Comparison of ENCODE assay signal across 28 cellular contexts in the genomic region with DNA sequence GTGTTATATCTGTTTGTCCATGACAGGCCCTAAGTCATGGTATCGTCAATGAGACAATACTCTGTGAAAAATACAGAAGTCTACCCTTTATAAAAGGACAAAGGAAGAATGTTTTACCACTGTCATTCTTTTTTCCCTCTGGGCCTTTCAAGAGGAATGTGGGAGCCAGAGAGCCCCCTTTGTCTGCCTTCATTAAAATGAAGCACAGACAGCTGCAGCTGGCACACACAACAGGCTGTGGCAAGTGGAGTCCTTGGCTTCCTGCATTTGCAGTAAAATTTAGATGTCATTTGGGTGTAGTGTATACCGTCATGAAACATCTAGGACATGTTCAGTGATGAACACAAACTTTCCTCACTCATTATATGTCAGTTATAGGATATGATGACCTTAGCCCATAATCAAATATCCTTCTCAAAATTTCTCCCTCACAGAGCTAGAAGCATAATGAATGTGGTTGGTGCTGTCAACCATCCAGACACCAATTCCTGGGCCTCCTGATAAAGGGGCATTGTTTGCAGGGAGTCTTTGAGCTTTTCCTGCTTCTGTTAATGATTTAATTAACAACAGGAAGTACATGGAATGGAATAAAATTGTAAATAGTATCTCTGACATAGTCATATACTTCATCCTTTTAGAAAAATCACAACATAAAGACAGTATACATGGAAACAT.
DNase-seq lines count a peak whose midpoint lies in the region; ATAC-seq, FAIRE-seq and TF ChIP-seq lines count a peak whose summit lies in the region.
"Had no signal": no experiment of that assay in that cellular context is flagged by ENCODE, and none has a peak within 500 bp of the region (broad histone marks: within the 10 kb centered on the region; RNA-seq: fewer than 3 reads in every experiment).

No MANE protein-coding gene starts in this region.

- H3K4ac ChIP-seq in H1 (replicated peaks; ENCODE audit: insufficient read length, low read depth, low read length), result no peak overlapping the region

- peaks cover 0 to 5% (median 3%) of the 10 kb centered on the region in 4 experiments; a peak in 2 of 7 replicates for H3K4me1 ChIP-seq in H1 (replicated peaks in 1 of 4; ENCODE audit: control insufficient read depth in 3 of 4, insufficient read depth in 4 of 4, low read length in 3 of 4)
- H3K4me1 ChIP-seq: psoas muscle had no signal

- CTCF ChIA-PET in H1 (lab: Charles Lee; ENCODE audit: partially characterized antibody), result interaction anchor here (1.0 kb wide), 1 partner anchor 230 kb away, joined by 3 read pairs; no protein-coding TSS in a partner anchor

- H3K4me3 ChIP-seq in H1 (ENCODE audit: extremely low read depth in 1 of 4, insufficient read depth in 2 of 4, low read depth in 3 of 4, low read length in 4 of 4), result no peak overlapping the region
- H3K4me3 ChIP-seq: psoas muscle, SJSA1, thoracic aorta had no signal

- POLR2A ChIA-PET in H1 (lab: Charles Lee; ENCODE audit: partially characterized antibody), result interaction anchor here (0.6 kb wide), 1 partner anchor 140 kb away, joined by 3 read pairs; no protein-coding TSS in a partner anchor

- H3K36me3 ChIP-seq in H1 (ENCODE audit: control insufficient read depth in 2 of 4, insufficient read depth in 4 of 4, low read length in 3 of 4), result peaks cover 0 to 5% (median 4%) of the 10 kb centered on the region in 4 experiments; a peak in 3 of 8 replicates

- no peaks in the 10 kb centered on the region for H3K79me1 ChIP-seq in H1 (ENCODE audit: low read depth, low read length)

- no peak for TF ChIP-seq EP300 in H1 (IDR thresholded peaks at IDR 0.05; ENCODE audit: borderline replicate concordance in 1 of 2, low read depth in 2 of 2, low read length in 2 of 2)

- no peak overlapping the region for H3K18ac ChIP-seq in H1 (ENCODE audit: extremely low read depth, low read length)

- H3K23me2 ChIP-seq in H1 (ENCODE audit: low read depth, low read length), result no peaks in the 10 kb centered on the region

- H3K27ac ChIP-seq in H1 (ENCODE audit: low read depth, low read length), result no peak overlapping the region
- H3K27ac ChIP-seq: HL-60, psoas muscle, SJSA1, thoracic aorta had no signal

- H2BK120ac ChIP-seq in H1 (replicated peaks; ENCODE audit: low read depth, low read length), result no peak overlapping the region

- TF ChIP-seq CTCF in H1 (IDR thresholded peaks at IDR 0.05; ENCODE audit: control extremely low read depth in 1 of 3, insufficient read depth in 1 of 3, low read depth in 1 of 3, low read length in 3 of 3), result no peak

- H3K9ac ChIP-seq in H1 (replicated peaks in 1 of 4; ENCODE audit: extremely low read depth in 1 of 4, low read depth in 3 of 4, low read length in 3 of 4), result no peak overlapping the region

- no peak overlapping the region for H2BK5ac ChIP-seq in H1 (ENCODE audit: low read depth, low read length)

- no peak overlapping the region for H2BK15ac ChIP-seq in H1 (ENCODE audit: low read length)

- H4K20me1 ChIP-seq in H1 (replicated peaks in 1 of 2; ENCODE audit: control insufficient read depth in 1 of 2, insufficient read depth in 2 of 2, low read length in 2 of 2), result no peaks in the 10 kb centered on the region

- DNase-seq in Ammon's horn (ENCODE audit: low spot score), result peak; percentile 67
- DNase-seq in NCI-H2107 treated with DMSO at 0.1 percent for 48 hours (lab: John Stamatoyannopoulos, UW; ENCODE audit: unreplicated experiment), result peak; percentile 59
- DNase-seq in H1 (ENCODE audit: low read depth in 1 of 2, low spot score in 2 of 2), result no peak
- peak; percentile 25 for DNase-seq in myocyte (ENCODE audit: low read depth)
- no peak for DNase-seq in effector CD8-positive, alpha-beta T cell (lab: John Stamatoyannopoulos, UW)
- DNase-seq: activated B cell treated with CpG ODN at 0.5 μM for 24 hours; activated CD8-positive, alpha-beta T cell treated with anti-CD3 and anti-CD28 coated beads, Interleukin-2, amount 10 ng/mL, durations not matched to agents 7 days and 5 days; activated naive CD4-positive, alpha-beta T cell treated with anti-CD3 and anti-CD28 coated beads, Interleukin-2, amount 10 ng/mL, durations not matched to agents 7 days and 5 days; activated T-cell treated with anti-CD3 and anti-CD28 coated beads, Interleukin-2, amount 50 U/mL, for 24 hours; aorta; CD4-positive, CD25-positive, alpha-beta regulatory T cell; DMS53; effector memory CD4-positive, alpha-beta T cell; mammary epithelial cell; NCI-H2081 treated with DMSO at 0.1 percent for 48 hours; nephron progenitor cell; PC-3; psoas muscle; stimulated activated CD4-positive, alpha-beta T cell treated with anti-CD3 and anti-CD28 coated beads, Interleukin-12 subunit alpha, Interleukin-12 subunit beta, amount 100 ng/mL, for 4 hours had no signal

- no peak overlapping the region for H3K14ac ChIP-seq in H1 (ENCODE audit: insufficient read length)

- no peak overlapping the region for H4K5ac ChIP-seq in H1 (ENCODE audit: insufficient read length, low read depth, low read length)

- ATAC-seq in GM18505 (IDR thresholded peaks at IDR 0.05; ENCODE audit: unreplicated experiment) (no peak), GM19467 (IDR thresholded peaks at IDR 0.05; ENCODE audit: unreplicated experiment) (no peak), esophagus mucosa (no peak)
- ATAC-seq: activated CD8-positive, alpha-beta T cell treated with anti-CD3 and anti-CD28 coated beads, Interleukin-2, amount 10 ng/mL, durations not matched to agents 7 days and 5 days; HCT116; PC-3; psoas muscle had no signal

- 97% methylated on average over 2 of the region's 2 CpGs; no CpG with 5 or more reads in 1 of the 2 experiments for WGBS in H1 (ENCODE audit: extremely low coverage in 1 of 2, insufficient coverage in 1 of 2, insufficient read length in 1 of 2, insufficient replicate concordance in 2 of 2, low coverage in 1 of 2, low lambda C conversion rate in 2 of 2, missing lambda C conversion rate in 1 of 2), 2 experiments

- no peak overlapping the region for H3K23ac ChIP-seq in H1 (ENCODE audit: insufficient read length)

- H4K91ac ChIP-seq in H1 (replicated peaks; ENCODE audit: insufficient read length, low read length), result no peak overlapping the region

- no peak overlapping the region for H2BK20ac ChIP-seq in H1 (ENCODE audit: low read length)

- no peaks in the 10 kb centered on the region for H3K27me3 ChIP-seq in H1 (replicated peaks in 1 of 4; ENCODE audit: control insufficient read depth in 3 of 4, extremely low read depth in 1 of 4, insufficient read depth in 3 of 4, low read length in 3 of 4)
- H3K27me3 ChIP-seq: SJSA1 had no signal

- TF ChIP-seq RAD21 in H1 (IDR thresholded peaks at IDR 0.05 in 1 of 2, conservative IDR thresholded peaks at IDR 0.05 in 1 of 2; ENCODE audit: low read depth in 2 of 2, low read length in 2 of 2), result no peak

- H2BK12ac ChIP-seq in H1 (ENCODE audit: low read depth, low read length), result no peak overlapping the region

- no peak overlapping the region for H3K4me2 ChIP-seq in H1 (ENCODE audit: insufficient read depth in 1 of 2, low read depth in 2 of 2, low read length in 2 of 2)

- TF ChIP-seq POLR2A in H1 (IDR thresholded peaks at IDR 0.05; ENCODE audit: control extremely low read depth in 1 of 2, low read depth in 2 of 2, low read length in 2 of 2) (no peak), GM18505 (IDR thresholded peaks at IDR 0.05; ENCODE audit: borderline replicate concordance, extremely low read depth, insufficient read depth, insufficient read length) (no peak)

- FAIRE-seq in H1 (lab: Jason Lieb, UNC), result no peak
- FAIRE-seq: GM12892, keratinocyte had no signal

- H2AK5ac ChIP-seq in H1 (ENCODE audit: low read depth, low read length), result no peak overlapping the region

- no peak overlapping the region for H2AFZ ChIP-seq in H1 (ENCODE audit: low read length)

- no peaks in the 10 kb centered on the region for H3K79me2 ChIP-seq in H1 (ENCODE audit: control insufficient read depth in 1 of 2, insufficient read depth in 2 of 2, low read length in 2 of 2)

- no peaks in the 10 kb centered on the region for H3K9me3 ChIP-seq in H1 (ENCODE audit: insufficient read depth in 2 of 2, low read depth in 1 of 2, low read length in 1 of 2)
- H3K9me3 ChIP-seq: psoas muscle, SJSA1, thoracic aorta had no signal

- no peak overlapping the region for H3K56ac ChIP-seq in H1 (replicated peaks; ENCODE audit: insufficient read length, low read depth, low read length)

- no peak overlapping the region for H4K8ac ChIP-seq in H1 (ENCODE audit: extremely low read depth, insufficient read depth, low read length)

TF ChIP-seq in H1, 55 proteins besides CTCF, POLR2A, EP300 and RAD21:
- TF ChIP-seq TCF12 (IDR thresholded peaks at IDR 0.05; ENCODE audit: low read depth, low read length) (0 out of 2 replicates have a peak, but pooled peaks have one; percentile 31), BACH1 (IDR thresholded peaks at IDR 0.05; ENCODE audit: low read length) (no peak), KDM5A (IDR thresholded peaks at IDR 0.05; ENCODE audit: low read length) (no peak), SP4 (IDR thresholded peaks at IDR 0.05; ENCODE audit: low read length) (no peak)

Comparison
In these comparisons a context has a peak if more than half of its experiments do, and no peak if none do; other contexts are left out.
1. DNase-seq: peak in Ammon's horn (single experiment), NCI-H2107 treated with DMSO at 0.1 percent for 48 hours (single experiment) and myocyte (single experiment); none in H1 (0 of 2) and effector CD8-positive, alpha-beta T cell (single experiment).